16 cellular contexts compared by ENCODE assay signal in genomic region chr3:81726735-81727134, GRCh38. TPM values are rescaled to one million over a fixed set of nuclear protein-coding genes. Genes with fewer than 3 reads are reported as not detected.
A peak's percentile ranks its signal among the peaks of the same experiment; 100 is the strongest.
DNase-seq lines count a peak whose midpoint lies in the region; ATAC-seq and TF ChIP-seq lines count a peak whose summit lies in the region.
"Had no signal": no experiment of that assay in that cellular context is flagged by ENCODE, and none has a peak within 500 bp of the region (broad histone marks: within the 10 kb centered on the region; RNA-seq: fewer than 3 reads in every experiment).

No MANE protein-coding gene starts in this region.

- no peaks in the 10 kb centered on the region for H3K36me3 ChIP-seq in PC-3 (ENCODE audit: low read depth, low read length)
- peaks cover 4% of the 10 kb centered on the region for H3K36me3 ChIP-seq in skeletal muscle satellite cell (ENCODE audit: insufficient read depth, low read length)
- H3K36me3 ChIP-seq in lower lobe of right lung = no peaks in the 10 kb centered on the region
- H3K36me3 ChIP-seq: prostate gland had no signal

- peak; percentile 15 for DNase-seq in GM03348 (ENCODE audit: low spot score)
- peak; percentile 80 for DNase-seq in PC-3
- DNase-seq in epithelial cell of prostate (ENCODE audit: low read depth, low spot score) = no peak
- DNase-seq in SIG-M5 (lab: John Stamatoyannopoulos, UW) = no peak
- no peak for DNase-seq in lower lobe of right lung
- DNase-seq: activated CD4-positive, alpha-beta T cell treated with anti-CD3 and anti-CD28 coated beads, Interleukin-2, amount 10 ng/mL, durations not matched to agents 7 days and 5 days; activated naive CD8-positive, alpha-beta T cell treated with anti-CD3 and anti-CD28 coated beads for 36 hours; activated T-cell treated with anti-CD3 and anti-CD28 coated beads, Interleukin-2, amount 50 U/mL, for 1 hour; left lung; MM.1S; naive thymus-derived CD4-positive, alpha-beta T cell; NCI-H2029 treated with DMSO at 0.1 percent for 48 hours; T-helper 9 cell had no signal

- TF ChIP-seq CTCF in PC-3 (conservative IDR thresholded peaks at IDR 0.05; ENCODE audit: low read depth, low read length) (no peak), lower lobe of right lung (IDR thresholded peaks at IDR 0.05) (no peak)

- peaks cover 61% of the 10 kb centered on the region for H3K79me2 ChIP-seq in PC-3 (ENCODE audit: low read length)

- H3K9me2 ChIP-seq in PC-3 (replicated peaks; ENCODE audit: low read length) = no peaks in the 10 kb centered on the region

- H4K20me1 ChIP-seq in PC-3 (ENCODE audit: low read length) = no peaks in the 10 kb centered on the region

- H3K9ac ChIP-seq in PC-3 (ENCODE audit: low read length) (peak overlapping the region; percentile 73), skeletal muscle satellite cell (ENCODE audit: low read depth, low read length) (peak overlapping the region; percentile 71)

- CTCF ChIA-PET in PC-3 (lab: Charles Lee) = no interaction called here

- H3K27ac ChIP-seq in PC-3 (ENCODE audit: low read length) (peak overlapping the region; percentile 91), epithelial cell of prostate (peak overlapping the region; percentile 68), lower lobe of right lung (no peak overlapping the region)
- H3K27ac ChIP-seq: left lung, prostate gland had no signal

- BruUV-seq in PC-3 (replicated peaks; lab: Mats Ljungman, UMichigan) = no TSS peak

- H3K4me1 ChIP-seq in PC-3 (ENCODE audit: insufficient read depth, low read length) (peaks cover 50% of the 10 kb centered on the region), skeletal muscle satellite cell (ENCODE audit: control insufficient read depth, insufficient read depth, low read length) (peaks cover 62% of the 10 kb centered on the region), lower lobe of right lung (no peaks in the 10 kb centered on the region)
- H3K4me1 ChIP-seq: prostate gland had no signal

- H3K4me3 ChIP-seq in PC-3 (ENCODE audit: low read length) (peak overlapping the region; percentile 48), skeletal muscle satellite cell (ENCODE audit: low read length) (peak overlapping the region; percentile 8), lower lobe of right lung (no peak overlapping the region)
- H3K4me3 ChIP-seq: left lung, prostate gland had no signal

- no peak overlapping the region for H2AFZ ChIP-seq in PC-3 (ENCODE audit: low read length)

- H3F3A ChIP-seq in PC-3 (ENCODE audit: low read length, unreplicated experiment) = no peaks in the 10 kb centered on the region

- POLR2A ChIA-PET in PC-3 (lab: Charles Lee; ENCODE audit: unreplicated experiment) = no interaction called here

- H3K4me2 ChIP-seq in PC-3 (ENCODE audit: low read length) (peak overlapping the region; percentile 79), skeletal muscle satellite cell (ENCODE audit: low read length) (peak overlapping the region; percentile 54)

- ATAC-seq in PC-3 (peak; percentile 59), HG03521 (IDR thresholded peaks at IDR 0.05; ENCODE audit: unreplicated experiment) (no peak), lower lobe of right lung (no peak)
- ATAC-seq: left lung; naive thymus-derived CD4-positive, alpha-beta T cell had no signal

- intact Hi-C loops in PC-3 (cut with micrococcal nuclease) = loop anchor here (1.0 kb wide), 1 partner anchor 17 kb away; no protein-coding TSS in a partner anchor
- intact Hi-C loops in lower lobe of right lung (cut with DNase I) = no loop called here

- H3K27me3 ChIP-seq in PC-3 (ENCODE audit: low read length) (no peaks in the 10 kb centered on the region), skeletal muscle satellite cell (ENCODE audit: control insufficient read depth, insufficient read depth, low read length) (no peaks in the 10 kb centered on the region), lower lobe of right lung (ENCODE audit: low read depth) (no peaks in the 10 kb centered on the region)
- H3K27me3 ChIP-seq: left lung had no signal

- H3K9me3 ChIP-seq in PC-3 (ENCODE audit: low read length) = no peaks in the 10 kb centered on the region
- no peaks in the 10 kb centered on the region for H3K9me3 ChIP-seq in skeletal muscle satellite cell (replicated peaks; ENCODE audit: low read length)
- no peaks in the 10 kb centered on the region for H3K9me3 ChIP-seq in lower lobe of right lung
- H3K9me3 ChIP-seq: left lung, prostate gland had no signal

RNA-seq across cellular contexts. Expression of gene GBE1, which starts 34.7 kb away (rescaled TPM):
- total RNA-seq in PC-3 (2014; rRNA removed) (56.6 and 57.7 TPM in 2 replicates), lower lobe of right lung (23.0 TPM)
- total RNA-seq in skeletal muscle satellite cell (2012; rRNA removed) = 196 and 258 TPM in 2 replicates

Comparison
In these comparisons a context has a peak if more than half of its experiments do, and no peak if none do; other contexts are left out.
1. DNase-seq: peak in GM03348 (single experiment) and PC-3 (single experiment); none in epithelial cell of prostate (single experiment), SIG-M5 (single experiment) and lower lobe of right lung (single experiment).